ENCODE assay signal across 1 cellular context in the genomic region with DNA sequence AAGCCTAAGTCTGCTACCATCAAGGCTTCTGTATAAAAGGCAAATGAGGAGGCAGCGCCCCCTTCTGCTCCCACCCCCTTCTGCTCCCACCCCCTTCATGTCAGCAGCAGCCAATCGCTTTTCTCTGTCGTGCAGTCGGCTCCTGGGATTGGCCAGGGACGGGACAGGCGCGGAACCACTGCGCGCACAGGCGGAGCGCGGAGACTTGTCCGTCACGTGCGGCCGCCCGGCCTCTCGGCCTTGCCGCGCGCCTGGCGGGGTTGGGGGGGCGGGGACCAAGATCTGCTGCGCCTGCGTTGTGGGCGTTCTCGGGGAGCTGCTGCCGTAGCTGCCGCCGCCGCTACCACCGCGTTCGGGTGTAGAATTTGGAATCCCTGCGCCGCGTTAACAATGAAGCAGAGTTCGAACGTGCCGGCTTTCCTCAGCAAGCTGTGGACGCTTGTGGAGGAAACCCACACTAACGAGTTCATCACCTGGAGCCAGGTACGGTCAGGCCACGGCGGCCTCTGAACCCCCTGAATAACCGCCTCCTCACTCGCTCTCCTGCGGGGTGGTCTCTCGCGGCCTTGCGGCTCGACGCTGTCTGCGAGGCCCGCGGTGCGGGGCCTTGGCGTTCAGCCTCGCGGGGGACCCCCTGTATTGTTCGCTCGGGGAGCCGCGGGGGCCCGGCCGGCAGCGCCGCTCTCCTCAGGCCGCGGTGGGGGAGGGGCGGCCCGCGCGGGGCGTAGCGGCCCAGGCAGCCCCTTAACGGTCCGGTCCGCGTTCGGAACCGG.
A peak's percentile ranks its signal among the peaks of the same experiment; 100 is the strongest.
TF ChIP-seq lines count a peak whose summit lies in the region.

A gene with protein sequence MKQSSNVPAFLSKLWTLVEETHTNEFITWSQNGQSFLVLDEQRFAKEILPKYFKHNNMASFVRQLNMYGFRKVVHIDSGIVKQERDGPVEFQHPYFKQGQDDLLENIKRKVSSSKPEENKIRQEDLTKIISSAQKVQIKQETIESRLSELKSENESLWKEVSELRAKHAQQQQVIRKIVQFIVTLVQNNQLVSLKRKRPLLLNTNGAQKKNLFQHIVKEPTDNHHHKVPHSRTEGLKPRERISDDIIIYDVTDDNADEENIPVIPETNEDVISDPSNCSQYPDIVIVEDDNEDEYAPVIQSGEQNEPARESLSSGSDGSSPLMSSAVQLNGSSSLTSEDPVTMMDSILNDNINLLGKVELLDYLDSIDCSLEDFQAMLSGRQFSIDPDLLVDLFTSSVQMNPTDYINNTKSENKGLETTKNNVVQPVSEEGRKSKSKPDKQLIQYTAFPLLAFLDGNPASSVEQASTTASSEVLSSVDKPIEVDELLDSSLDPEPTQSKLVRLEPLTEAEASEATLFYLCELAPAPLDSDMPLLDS (plus strand): TSS at position 305 of the 773 bp plus-strand sequence. CDS start 86 bp downstream, at position 391.

TF ChIP-seq in GM23338, 12 proteins besides CTCF, POLR2A, EP300 and RAD21 (continued from another document):
- TF ChIP-seq, protein P1, sequence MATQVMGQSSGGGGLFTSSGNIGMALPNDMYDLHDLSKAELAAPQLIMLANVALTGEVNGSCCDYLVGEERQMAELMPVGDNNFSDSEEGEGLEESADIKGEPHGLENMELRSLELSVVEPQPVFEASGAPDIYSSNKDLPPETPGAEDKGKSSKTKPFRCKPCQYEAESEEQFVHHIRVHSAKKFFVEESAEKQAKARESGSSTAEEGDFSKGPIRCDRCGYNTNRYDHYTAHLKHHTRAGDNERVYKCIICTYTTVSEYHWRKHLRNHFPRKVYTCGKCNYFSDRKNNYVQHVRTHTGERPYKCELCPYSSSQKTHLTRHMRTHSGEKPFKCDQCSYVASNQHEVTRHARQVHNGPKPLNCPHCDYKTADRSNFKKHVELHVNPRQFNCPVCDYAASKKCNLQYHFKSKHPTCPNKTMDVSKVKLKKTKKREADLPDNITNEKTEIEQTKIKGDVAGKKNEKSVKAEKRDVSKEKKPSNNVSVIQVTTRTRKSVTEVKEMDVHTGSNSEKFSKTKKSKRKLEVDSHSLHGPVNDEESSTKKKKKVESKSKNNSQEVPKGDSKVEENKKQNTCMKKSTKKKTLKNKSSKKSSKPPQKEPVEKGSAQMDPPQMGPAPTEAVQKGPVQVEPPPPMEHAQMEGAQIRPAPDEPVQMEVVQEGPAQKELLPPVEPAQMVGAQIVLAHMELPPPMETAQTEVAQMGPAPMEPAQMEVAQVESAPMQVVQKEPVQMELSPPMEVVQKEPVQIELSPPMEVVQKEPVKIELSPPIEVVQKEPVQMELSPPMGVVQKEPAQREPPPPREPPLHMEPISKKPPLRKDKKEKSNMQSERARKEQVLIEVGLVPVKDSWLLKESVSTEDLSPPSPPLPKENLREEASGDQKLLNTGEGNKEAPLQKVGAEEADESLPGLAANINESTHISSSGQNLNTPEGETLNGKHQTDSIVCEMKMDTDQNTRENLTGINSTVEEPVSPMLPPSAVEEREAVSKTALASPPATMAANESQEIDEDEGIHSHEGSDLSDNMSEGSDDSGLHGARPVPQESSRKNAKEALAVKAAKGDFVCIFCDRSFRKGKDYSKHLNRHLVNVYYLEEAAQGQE (IDR thresholded peaks at IDR 0.05; ENCODE audit: unreplicated experiment), result no peak
- TF ChIP-seq POLR2AphosphoS5 (IDR thresholded peaks at IDR 0.05; ENCODE audit: low read depth), result peak; percentile 63
- TF ChIP-seq ZNF331 (CRISPR knock-in tag; IDR thresholded peaks at IDR 0.05; ENCODE audit: low read depth), result no peak
- no peak for TF ChIP-seq EZH2phosphoT487 (IDR thresholded peaks at IDR 0.05; ENCODE audit: unreplicated experiment)
- TF ChIP-seq JUNB (IDR thresholded peaks at IDR 0.05; ENCODE audit: unreplicated experiment), result no peak
- peak; percentile 70 for TF ChIP-seq CREB1 (CRISPR knock-in tag; IDR thresholded peaks at IDR 0.05; ENCODE audit: low read depth)
- TF ChIP-seq EZH2 (IDR thresholded peaks at IDR 0.05; ENCODE audit: low read depth, unreplicated experiment), result no peak
